1 cellular context compared by ENCODE assay signal in the genomic region with DNA sequence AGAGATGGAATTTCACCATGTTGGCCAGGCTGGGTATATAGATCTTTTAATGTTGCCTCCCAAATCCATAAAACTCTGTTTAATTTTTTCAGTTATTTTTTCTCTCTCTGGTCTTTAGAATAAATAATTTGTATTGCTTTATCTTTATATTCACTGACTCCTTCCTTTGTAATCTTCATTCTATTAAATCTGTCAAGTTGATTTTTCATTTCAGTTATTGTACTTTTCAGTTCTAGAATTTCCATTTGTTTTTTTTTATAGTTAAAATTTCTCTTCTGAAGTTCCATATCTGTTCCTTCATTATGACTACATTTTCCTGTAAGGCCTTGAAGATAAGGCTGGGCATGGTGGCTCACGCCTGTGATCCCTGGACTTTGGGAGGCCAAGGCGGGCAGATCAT.
TF ChIP-seq lines count a peak whose summit lies in the region.

No MANE protein-coding gene starts in this region.

TF ChIP-seq in HepG2, 621 proteins besides CTCF, POLR2A, EP300 and RAD21:
- TF ChIP-seq SMYD3 (CRISPR knock-in tag; IDR thresholded peaks at IDR 0.05), result no peak
- no peak for TF ChIP-seq NFE2L2 (IDR thresholded peaks at IDR 0.05; ENCODE audit: low read length)
- TF ChIP-seq ZNF160 (CRISPR knock-in tag; IDR thresholded peaks at IDR 0.05), result peak; percentile 74; the same call in 1 of the 2 replicates
